ENCODE assay signal across 23 cellular contexts in the genomic region with DNA sequence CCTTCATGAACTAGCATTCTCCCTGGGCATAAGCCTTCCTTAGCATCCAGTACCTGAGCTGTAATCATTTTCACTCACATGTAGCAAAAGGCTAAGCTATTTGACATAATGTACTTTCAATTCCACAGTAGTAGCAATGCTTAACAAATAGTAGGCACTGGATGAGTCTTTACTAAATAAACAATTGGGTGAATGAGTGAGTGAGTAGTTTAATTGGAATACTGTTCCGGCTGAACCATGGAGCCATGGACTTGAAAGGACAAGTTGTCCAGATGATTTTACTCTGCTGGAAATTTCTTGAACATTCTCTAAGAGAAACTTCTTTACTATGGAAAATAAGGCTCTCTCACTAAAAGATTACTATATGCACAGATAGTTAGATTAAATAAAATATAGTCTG.
"Had no signal": no experiment of that assay in that cellular context is flagged by ENCODE, and none has a peak within 500 bp of the region (broad histone marks: within the 10 kb centered on the region; RNA-seq: fewer than 3 reads in every experiment).

No MANE protein-coding gene starts in this region.

- H3K4me3 Mint-ChIP-seq: activated B cell treated with CpG ODN at 0.5 μM for 24 hours; activated CD4-positive, alpha-beta T cell treated with anti-CD3 and anti-CD28 coated beads, Interleukin-2, amount 10 ng/mL, durations not matched to agents 24 days and 14 days; activated CD8-positive, alpha-beta memory T cell treated with anti-CD3 and anti-CD28 coated beads, Interleukin-2, amount 10 ng/mL, durations not matched to agents 7 days and 5 days; activated naive CD4-positive, alpha-beta T cell treated with anti-CD3 and anti-CD28 coated beads, Interleukin-2, amount 50 U/mL, for 24 hours; activated T-cell treated with anti-CD3 and anti-CD28 coated beads, Interleukin-2, amount 50 U/mL, for 24 hours; activated T-helper 1 cell treated with anti-CD3 and anti-CD28 coated beads, Interleukin-12 subunit alpha, Interleukin-12 subunit beta, Interleukin-2, Interleukin-4 antibody, amounts not matched to agents 30 ng/mL and 10 ng/mL and 1 ng/mL, durations not matched to agents 14 hours and 24 hours and 36 hours; T-helper 1 cell treated with Interleukin-12 subunit alpha and Interleukin-12 subunit beta and Interleukin-4 antibody, amounts not matched to agents 30 μg/mL and 1 μg/mL, for 36 hours had no signal

- DNase-seq: activated B cell treated with CpG ODN at 0.5 μM for 24 hours; activated CD4-positive, alpha-beta T cell treated with anti-CD3 and anti-CD28 coated beads for 1 hour; activated CD4-positive, alpha-beta T cell treated with anti-CD3 and anti-CD28 coated beads, Interleukin-2, amount 10 ng/mL, durations not matched to agents 24 days and 14 days; activated CD4-positive, alpha-beta T cell treated with anti-CD3 and anti-CD28 coated beads, Interleukin-2, amount 50 U/mL, for 48 hours; activated CD8-positive, alpha-beta memory T cell treated with anti-CD3 and anti-CD28 coated beads, Interleukin-2, amount 10 ng/mL, durations not matched to agents 7 days and 5 days; activated effector memory CD4-positive, alpha-beta T cell treated with Interleukin-2 at 50 U/mL for 16 hours; activated naive CD4-positive, alpha-beta T cell; activated T-cell treated with anti-CD3 and anti-CD28 coated beads, Interleukin-2, amount 50 U/mL, for 24 hours; amniotic stem cell; brain microvascular endothelial cell; cerebellar nuclear complex; Kasumi-1; KBM-7; NCI-H1048; NCI-H1417; NCI-H1930; NCI-H2107; NCI-H524; PC-9; SHP77 treated with DMSO at 0.1 percent for 48 hours had no signal

- H3K4me3 ChIP-seq: PC-9 had no signal

- H3K27ac Mint-ChIP-seq: activated B cell treated with CpG ODN at 0.5 μM for 24 hours; activated CD4-positive, alpha-beta T cell treated with anti-CD3 and anti-CD28 coated beads, Interleukin-2, amount 10 ng/mL, durations not matched to agents 24 days and 14 days; activated CD8-positive, alpha-beta memory T cell treated with anti-CD3 and anti-CD28 coated beads, Interleukin-2, amount 10 ng/mL, durations not matched to agents 7 days and 5 days; activated naive CD4-positive, alpha-beta T cell treated with anti-CD3 and anti-CD28 coated beads, Interleukin-2, amount 50 U/mL, for 24 hours; activated T-cell treated with anti-CD3 and anti-CD28 coated beads, Interleukin-2, amount 50 U/mL, for 24 hours; activated T-helper 1 cell treated with anti-CD3 and anti-CD28 coated beads, Interleukin-12 subunit alpha, Interleukin-12 subunit beta, Interleukin-2, Interleukin-4 antibody, amounts not matched to agents 30 ng/mL and 10 ng/mL and 1 ng/mL, durations not matched to agents 14 hours and 24 hours and 36 hours; T-helper 1 cell treated with Interleukin-12 subunit alpha and Interleukin-12 subunit beta and Interleukin-4 antibody, amounts not matched to agents 30 μg/mL and 1 μg/mL, for 36 hours had no signal

- H3K36me3 Mint-ChIP-seq: activated CD8-positive, alpha-beta memory T cell treated with anti-CD3 and anti-CD28 coated beads, Interleukin-2, amount 10 ng/mL, durations not matched to agents 7 days and 5 days; activated naive CD4-positive, alpha-beta T cell treated with anti-CD3 and anti-CD28 coated beads, Interleukin-2, amount 50 U/mL, for 24 hours had no signal

- H3K36me3 ChIP-seq: brain microvascular endothelial cell had no signal

- H3K4me1 Mint-ChIP-seq: activated B cell treated with CpG ODN at 0.5 μM for 24 hours; activated CD4-positive, alpha-beta T cell treated with anti-CD3 and anti-CD28 coated beads, Interleukin-2, amount 10 ng/mL, durations not matched to agents 24 days and 14 days; activated CD8-positive, alpha-beta memory T cell treated with anti-CD3 and anti-CD28 coated beads, Interleukin-2, amount 10 ng/mL, durations not matched to agents 7 days and 5 days; activated naive CD4-positive, alpha-beta T cell treated with anti-CD3 and anti-CD28 coated beads, Interleukin-2, amount 50 U/mL, for 24 hours had no signal

- ATAC-seq: activated CD8-positive, alpha-beta memory T cell treated with anti-CD3 and anti-CD28 coated beads, Interleukin-2, amount 10 ng/mL, durations not matched to agents 7 days and 5 days had no signal

- H3K27me3 ChIP-seq: brain microvascular endothelial cell had no signal
